22 cellular contexts compared by ENCODE assay signal in the genomic region with DNA sequence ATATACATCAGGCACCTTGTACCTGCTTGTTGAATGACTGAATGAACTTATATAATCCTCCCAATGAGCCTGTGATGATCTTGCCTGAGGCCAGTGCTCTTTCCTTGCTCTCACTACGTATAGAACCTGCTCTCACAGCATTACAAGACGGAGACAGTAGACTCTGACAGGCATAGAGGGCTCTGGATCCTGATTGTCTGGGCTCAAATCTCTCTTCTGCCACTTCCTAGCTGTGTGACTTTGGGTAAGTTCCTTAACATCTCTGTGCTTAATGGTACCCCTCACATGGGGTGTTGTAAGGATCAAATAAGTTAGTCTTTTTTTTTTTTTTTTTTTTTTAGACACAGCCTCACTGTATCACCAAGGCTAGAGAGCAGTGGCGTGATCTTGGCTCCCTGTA. TPM values are rescaled to one million over a fixed set of nuclear protein-coding genes. Genes with fewer than 3 reads are reported as not detected.
DNase-seq lines count a peak whose midpoint lies in the region; ATAC-seq, FAIRE-seq and TF ChIP-seq lines count a peak whose summit lies in the region.
"Had no signal": no experiment of that assay in that cellular context is flagged by ENCODE, and none has a peak within 500 bp of the region (broad histone marks: within the 10 kb centered on the region; RNA-seq: fewer than 3 reads in every experiment).

No MANE protein-coding gene starts in this region.

- TF ChIP-seq POLR2A in K562 (conservative IDR thresholded peaks at IDR 0.05) (no peak), prostate gland (IDR thresholded peaks at IDR 0.05) (no peak), vagina (IDR thresholded peaks at IDR 0.05) (no peak)

- intact Hi-C loops in K562 (cut with micrococcal nuclease): no loop called here
- intact Hi-C loops in prostate gland (cut with DNase I): no loop called here
- intact Hi-C loops in vagina (cut with DNase I): no loop called here

- H3K36me3 ChIP-seq in H7 (replicated peaks; ENCODE audit: control insufficient read depth, insufficient read depth, low read length) (no peaks in the 10 kb centered on the region), K562 (ENCODE audit: control insufficient read depth, insufficient read depth, low read length) (no peaks in the 10 kb centered on the region), prostate gland (no peaks in the 10 kb centered on the region), vagina (no peaks in the 10 kb centered on the region)
- no peaks in the 10 kb centered on the region for H3K36me3 ChIP-seq in effector memory CD4-positive, alpha-beta T cell (ENCODE audit: control insufficient read depth, insufficient read depth, low read length)
- H3K36me3 ChIP-seq: BE2C; BLaER1 treated with 17β-estradiol and CSF1 and Interleukin-3, amounts not matched to agents 10 nM and 100 nM had no signal

- CTCF ChIA-PET in K562 (lab: Yijun Ruan, JAX; ENCODE audit: low intra/inter-chr PET ratio): no interaction called here

- in situ Hi-C loops in K562 (cut with MboI): loop anchor here (5.0 to 10.0 kb wide), 2 partner anchors 185 to 392 kb away; no protein-coding TSS in a partner anchor

- TF ChIP-seq CTCF in K562 (IDR thresholded peaks at IDR 0.05 in 2 of 3, conservative IDR thresholded peaks at IDR 0.05 in 1 of 3; ENCODE audit: insufficient read depth in 2 of 3, low read depth in 1 of 3, low read length in 3 of 3): no peak
- no peak for TF ChIP-seq CTCF in prostate gland (IDR thresholded peaks at IDR 0.05)
- TF ChIP-seq CTCF in vagina (IDR thresholded peaks at IDR 0.05): no peak

- H3K27me3 ChIP-seq in H7 (ENCODE audit: control insufficient read depth, insufficient read depth, low read length): peaks cover 4% of the 10 kb centered on the region
- peaks cover 18 to 49% of the 10 kb centered on the region in 2 experiments for H3K27me3 ChIP-seq in K562 (ENCODE audit: control insufficient read depth in 2 of 2, insufficient read depth in 2 of 2, low read length in 2 of 2)
- H3K27me3 ChIP-seq in effector memory CD4-positive, alpha-beta T cell (replicated peaks; ENCODE audit: control insufficient read depth, insufficient read depth, low read length, poor library complexity, severe bottlenecking): no peaks in the 10 kb centered on the region
- no peaks in the 10 kb centered on the region for H3K27me3 ChIP-seq in prostate gland (replicated peaks; ENCODE audit: insufficient read depth)
- H3K27me3 ChIP-seq in vagina: no peaks in the 10 kb centered on the region
- H3K27me3 ChIP-seq: BE2C had no signal

- peaks cover 2 to 21% of the 10 kb centered on the region in 2 experiments; a peak in 3 of 5 replicates for H3K4me1 ChIP-seq in K562 (replicated peaks in 1 of 2; ENCODE audit: control insufficient read depth in 2 of 2, insufficient read depth in 2 of 2, low read length in 2 of 2)
- H3K4me1 ChIP-seq in effector memory CD4-positive, alpha-beta T cell (ENCODE audit: control insufficient read depth, insufficient read depth, low read length, poor library complexity, severe bottlenecking): peaks cover 8% of the 10 kb centered on the region
- H3K4me1 ChIP-seq in prostate gland (replicated peaks): peaks cover 5% of the 10 kb centered on the region
- peaks cover 10% of the 10 kb centered on the region for H3K4me1 ChIP-seq in vagina
- H3K4me1 ChIP-seq: BE2C had no signal

- no peaks in the 10 kb centered on the region for H3K79me2 ChIP-seq in K562 (ENCODE audit: control insufficient read depth, insufficient read depth, low read length)

- no peak for TF ChIP-seq EP300 in K562 (IDR thresholded peaks at IDR 0.05; ENCODE audit: low read length)

- peak; percentile 1 for DNase-seq in H7
- no peak for DNase-seq in K562 (ENCODE audit: extremely low read depth in 1 of 4, low spot score in 3 of 4)
- peak; percentile 1 for DNase-seq in islet precursor cell
- no peak for DNase-seq in effector memory CD4-positive, alpha-beta T cell
- DNase-seq in prostate gland (ENCODE audit: low spot score): no peak
- DNase-seq in vagina (ENCODE audit: extremely low spot score in 2 of 2): no peak
- DNase-seq: 8988T; ACHN; AML-193; BE2C; Calu3; CD4-positive, alpha-beta T cell; CD8-positive, alpha-beta memory T cell; DMS53; DMS79 treated with DMSO at 0.1 percent for 48 hours; GF-D8; GOT3; HCEC 1CT had no signal

- H4K20me1 ChIP-seq in K562 (replicated peaks; ENCODE audit: control insufficient read depth, insufficient read depth, low read length): no peaks in the 10 kb centered on the region

- no peak overlapping the region for H3K27ac ChIP-seq in K562 (ENCODE audit: extremely low read depth, low read depth, low read length)
- no peak overlapping the region for H3K27ac ChIP-seq in effector memory CD4-positive, alpha-beta T cell (ENCODE audit: insufficient read depth, low read length, poor library complexity, severe bottlenecking)
- H3K27ac ChIP-seq in prostate gland: no peak overlapping the region
- no peak overlapping the region for H3K27ac ChIP-seq in vagina
- H3K27ac ChIP-seq: A549; BLaER1 treated with 17β-estradiol and CSF1 and Interleukin-3, amounts not matched to agents 10 nM and 100 nM had no signal

- no peak for ATAC-seq in K562
- ATAC-seq: A549 had no signal

- POLR2A ChIA-PET in K562 (lab: Yijun Ruan, JAX): interaction anchor here (0.6 to 1.0 kb wide), 2 partner anchors 11 to 199 kb away, joined by 3 read pairs; no protein-coding TSS in a partner anchor

- no TSS peak for BruUV-seq in K562 (replicated peaks; lab: Mats Ljungman, UMichigan)

- TF ChIP-seq RAD21 in K562 (CRISPR knock-in tag; conservative IDR thresholded peaks at IDR 0.05 in 1 of 2, IDR thresholded peaks at IDR 0.05 in 1 of 2): no peak

- FAIRE-seq in K562 (lab: Jason Lieb, UNC): no peak
- FAIRE-seq: A549, GM12892, H54 had no signal

- H3K9ac ChIP-seq in K562 (ENCODE audit: insufficient read depth in 1 of 2, low read depth in 2 of 2, low read length in 2 of 2): no peak overlapping the region
- H3K9ac ChIP-seq: BLaER1 treated with 17β-estradiol and CSF1 and Interleukin-3, amounts not matched to agents 10 nM and 100 nM had no signal

- H3K4me3 ChIP-seq in H7 (ENCODE audit: insufficient read depth, low read depth, low read length) (no peak overlapping the region), K562 (no peak overlapping the region), prostate gland (no peak overlapping the region), vagina (no peak overlapping the region)
- H3K4me3 ChIP-seq in effector memory CD4-positive, alpha-beta T cell (ENCODE audit: insufficient read depth, low read depth, low read length, poor library complexity, severe bottlenecking): no peak overlapping the region
- H3K4me3 ChIP-seq: A549; BLaER1 treated with 17β-estradiol and CSF1 and Interleukin-3, amounts not matched to agents 10 nM and 100 nM had no signal

- no peak overlapping the region for H3K4me2 ChIP-seq in K562 (ENCODE audit: insufficient read depth, low read length)
- H3K4me2 ChIP-seq: A549; BLaER1 treated with 17β-estradiol and CSF1 and Interleukin-3, amounts not matched to agents 10 nM and 100 nM had no signal

- H3K9me1 ChIP-seq in K562 (ENCODE audit: control insufficient read depth, insufficient read depth, low read length): no peaks in the 10 kb centered on the region

- WGBS in K562 (ENCODE audit: insufficient coverage, low coverage, missing lambda C conversion rate): 0% methylated on average over 3 of the region's 3 CpGs
- 87% methylated on average over 3 of the region's 3 CpGs for WGBS in prostate gland

- no peaks in the 10 kb centered on the region for H3K9me3 ChIP-seq in K562 (replicated peaks; ENCODE audit: control insufficient read depth, insufficient read depth, low read depth, low read length)
- H3K9me3 ChIP-seq in effector memory CD4-positive, alpha-beta T cell (ENCODE audit: control insufficient read depth, low read length): no peaks in the 10 kb centered on the region
- no peaks in the 10 kb centered on the region for H3K9me3 ChIP-seq in prostate gland
- no peaks in the 10 kb centered on the region for H3K9me3 ChIP-seq in vagina
- H3K9me3 ChIP-seq: A549; BE2C; BLaER1 treated with 17β-estradiol and CSF1 and Interleukin-3, amounts not matched to agents 10 nM and 100 nM had no signal

- no peak overlapping the region for H2AFZ ChIP-seq in K562 (ENCODE audit: low read depth, low read length)

TF ChIP-seq in K562, 482 proteins besides CTCF, POLR2A, EP300 and RAD21 (continues in another document):
- no peak for TF ChIP-seq IRF2 (CRISPR knock-in tag; IDR thresholded peaks at IDR 0.05)
- TF ChIP-seq MED1 (CRISPR knock-in tag; IDR thresholded peaks at IDR 0.05; ENCODE audit: borderline replicate concordance): no peak
- TF ChIP-seq KLF16 (IDR thresholded peaks at IDR 0.05): no peak
- TF ChIP-seq FOXK2 (conservative IDR thresholded peaks at IDR 0.05 in 1 of 2, IDR thresholded peaks at IDR 0.05 in 1 of 2; ENCODE audit: low read depth in 2 of 2): no peak
- no peak for TF ChIP-seq XRCC4 (IDR thresholded peaks at IDR 0.05; ENCODE audit: extremely low read depth, insufficient read depth, insufficient read length)
- no peak for TF ChIP-seq ZNF431 (CRISPR knock-in tag; IDR thresholded peaks at IDR 0.05)

RNA-seq across cellular contexts. Expression of a gene that starts 4.2 kb away (rescaled TPM):
- 19.5 and 25.6 TPM in 2 replicates for total RNA-seq in H7 (2014; rRNA removed; shearing (Covaris generic))
- 0.19 TPM in 1 of 2 replicates, not detected in the other for total RNA-seq in K562 (2011; cell fraction: chromatin; rRNA removed; ENCODE audit: low replicate concordance)
- 0.13 and 0.50 TPM in 2 replicates for total RNA-seq in K562 (2011; cell fraction: nucleolus; rRNA removed)
- total RNA-seq in K562 (2011; cell fraction: nucleoplasm; rRNA removed): 0.22 and 0.46 TPM in 2 replicates
- total RNA-seq in K562 (2014; rRNA removed): not detected in 2 replicates
- 0.15 TPM in 1 of 2 replicates, not detected in the other for total RNA-seq in K562 (2014; rRNA removed; fragmentation: Illumina TruSeq; extraction: Trizol)
- 0.18 TPM in 1 of 2 replicates, not detected in the other for total RNA-seq in K562 (2015; rRNA removed; fragmentation: Illumina TruSeq; extraction: Trizol)
- total RNA-seq in K562 (2021): 0.22 and 0.44 TPM in 2 replicates
- polyA plus RNA-seq in K562 (2011; rRNA removed): 0.06 and 0.11 TPM in 2 replicates
- polyA plus RNA-seq in K562 (2011; cell fraction: cytosol; rRNA removed): 0.07 TPM in 2 replicates
- polyA plus RNA-seq in K562 (2011; cell fraction: nucleus; rRNA removed): 0.07 and 0.25 TPM in 2 replicates
- 0.07 and 0.53 TPM in 2 replicates for polyA plus RNA-seq in K562 (2012)
- polyA plus RNA-seq in K562 (2014; fragmentation: Illumina TruSeq; extraction: Trizol): 0.04 and 0.29 TPM in 2 replicates
- not detected for polyA plus RNA-seq in K562 (2014; fragmentation: Nextera tagmentation; extraction: Ambion mirVana)
- polyA plus RNA-seq in K562 (2014; rRNA removed): 0.04 TPM in 1 of 2 replicates, not detected in the other
- polyA minus RNA-seq in K562 (2011; rRNA and poly(A)+ RNA removed): 0.18 TPM in 1 of 2 replicates, not detected in the other
- not detected in 2 replicates for polyA minus RNA-seq in K562 (2011; cell fraction: cytosol; rRNA and poly(A)+ RNA removed)
- polyA minus RNA-seq in K562 (2011; cell fraction: nucleus; rRNA and poly(A)+ RNA removed): 0.13 TPM in 1 of 2 replicates, not detected in the other
- 10 to 100 TPM; 22.8 to 34.4 TPM for total RNA-seq in prostate gland
- total RNA-seq in vagina: 31.4 TPM

Comparison
In these comparisons a context has a peak if more than half of its experiments do, and no peak if none do; other contexts are left out.
1. DNase-seq: peak in H7 (single experiment) and islet precursor cell (single experiment); none in K562 (0 of 4), effector memory CD4-positive, alpha-beta T cell (0 of 3), prostate gland (single experiment) and vagina (0 of 2).
2. RNA of a gene that starts 4.2 kb away (total RNA-seq): 22.8 to 34.4 TPM in prostate gland, 31.4 TPM in vagina (single experiment) and 19.5 to 25.6 TPM in H7; 0.13 to 0.50 TPM in K562; every median in the first group is over 10 times any median in the second.